ENCODE assay signal across 25 cellular contexts in genomic region chr2:226564667-226565066, GRCh38.
"Had no signal": no experiment of that assay in that cellular context is flagged by ENCODE, and none has a peak within 500 bp of the region (broad histone marks: within the 10 kb centered on the region; RNA-seq: fewer than 3 reads in every experiment).

No MANE protein-coding gene starts in this region.

- FAIRE-seq: islet of Langerhans had no signal

- H3K27me3 ChIP-seq: esophagus muscularis mucosa, gastrocnemius medialis, tibial artery had no signal

- H3K27me3 Mint-ChIP-seq: brain had no signal

- H3K4me1 ChIP-seq: esophagus muscularis mucosa, gastrocnemius medialis, parathyroid adenoma, tibial artery had no signal

- H3K27ac ChIP-seq: esophagus muscularis mucosa, gastrocnemius medialis, parathyroid adenoma, tibial artery, VCaP had no signal

- H3K9me3 Mint-ChIP-seq: activated naive CD4-positive, alpha-beta T cell treated with anti-CD3 and anti-CD28 coated beads, Interleukin-2, amount 50 U/mL, for 24 hours; brain; T-helper 2 cell treated with Interferon-gamma antibody and Interleukin-4, amounts not matched to agents 5 μg/mL and 100 μg/mL, for 36 hours had no signal

- H3K36me3 Mint-ChIP-seq: activated naive CD4-positive, alpha-beta T cell treated with anti-CD3 and anti-CD28 coated beads, Interleukin-2, amount 50 U/mL, for 24 hours; brain had no signal

- H2AFZ ChIP-seq: parathyroid adenoma had no signal

- H3K9ac ChIP-seq: parathyroid adenoma had no signal

- H3K4me1 Mint-ChIP-seq: activated naive CD4-positive, alpha-beta T cell treated with anti-CD3 and anti-CD28 coated beads, Interleukin-2, amount 50 U/mL, for 24 hours; brain had no signal

- ATAC-seq: gastrocnemius medialis; left cardiac atrium; mucosa of descending colon; right cardiac atrium; stimulated activated naive CD8-positive, alpha-beta T cell treated with anti-CD3 and anti-CD28 coated beads, Interleukin-15, Interleukin-2, amounts not matched to agents 100 U/mL and 50 U/mL, for 24 hours had no signal

- H3K9me3 ChIP-seq: esophagus muscularis mucosa, gastrocnemius medialis, mucosa of descending colon, tibial artery had no signal

- H3K27ac Mint-ChIP-seq: activated naive CD4-positive, alpha-beta T cell treated with anti-CD3 and anti-CD28 coated beads, Interleukin-2, amount 50 U/mL, for 24 hours; brain; T-helper 2 cell treated with Interferon-gamma antibody and Interleukin-4, amounts not matched to agents 5 μg/mL and 100 μg/mL, for 36 hours had no signal

- DNase-seq: activated gamma-delta T cell treated with Interleukin-2 at 50 U/mL for 16 hours; activated T-cell treated with anti-CD3 and anti-CD28 coated beads, Interleukin-2, amount 50 U/mL, for 1 hour; aorta; central memory CD4-positive, alpha-beta T cell; dermis blood vessel endothelial cell; effector CD8-positive, alpha-beta T cell; gastrocnemius medialis; hippocampal formation; left cardiac atrium; mesenchymal stem cell; mucosa of descending colon; nucleus accumbens; right cardiac atrium; stimulated activated CD4-positive, alpha-beta T cell treated with anti-CD3 and anti-CD28 coated beads, Interleukin-12 subunit alpha, Interleukin-12 subunit beta, amount 100 ng/mL, for 4 hours; stimulated activated CD4-positive, alpha-beta T cell treated with anti-CD3 and anti-CD28 coated beads, Interleukin-4, amount 100 ng/mL, for 4 hours; stimulated activated naive CD8-positive, alpha-beta T cell treated with anti-CD3 and anti-CD28 coated beads, Interleukin-15, Interleukin-2, amounts not matched to agents 100 U/mL and 50 U/mL, for 24 hours; substantia nigra; tibial artery had no signal

- H3K79me2 ChIP-seq: parathyroid adenoma had no signal

- H3K36me3 ChIP-seq: esophagus muscularis mucosa, gastrocnemius medialis, tibial artery had no signal

- H3K4me3 Mint-ChIP-seq: activated naive CD4-positive, alpha-beta T cell treated with anti-CD3 and anti-CD28 coated beads, Interleukin-2, amount 50 U/mL, for 24 hours; brain; T-helper 2 cell treated with Interferon-gamma antibody and Interleukin-4, amounts not matched to agents 5 μg/mL and 100 μg/mL, for 36 hours had no signal

- H3K4me3 ChIP-seq: esophagus muscularis mucosa, gastrocnemius medialis, mucosa of descending colon, tibial artery had no signal
